In the genomic region with DNA sequence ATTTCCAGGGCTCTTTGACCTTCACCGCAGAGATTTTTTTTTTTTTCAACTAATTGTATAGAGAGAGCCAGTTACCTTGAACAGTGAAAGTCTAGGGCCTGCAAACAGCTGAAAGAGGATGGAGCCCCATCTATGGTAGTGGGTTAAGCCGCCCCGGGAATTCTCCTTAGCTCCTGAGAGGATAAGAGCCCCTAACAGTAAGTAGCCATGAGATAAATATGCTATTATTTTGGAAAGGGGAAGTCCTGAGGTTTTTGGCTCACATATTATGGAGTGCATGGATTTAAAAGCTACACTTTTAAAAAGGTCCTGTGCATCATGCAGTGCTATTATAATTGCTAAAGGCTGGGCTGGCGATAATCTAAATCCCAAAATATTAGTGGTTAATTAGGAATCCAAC, we compare ENCODE assay signal across 19 cellular contexts.
"Had no signal": no experiment of that assay in that cellular context is flagged by ENCODE, and none has a peak within 500 bp of the region (broad histone marks: within the 10 kb centered on the region; RNA-seq: fewer than 3 reads in every experiment).

No MANE protein-coding gene starts in this region.

- H3K4me3 ChIP-seq: SJSA1, SK-N-MC had no signal

- ATAC-seq: HepG2 had no signal

- H3K9me3 ChIP-seq: SJSA1 had no signal

- H3K27me3 ChIP-seq: SJSA1 had no signal

- H3K27ac ChIP-seq: KMS-11, SJSA1, SK-N-MC had no signal

- DNase-seq: IMR-90, Kasumi-1, MM.1S, NCI-H1092 treated with DMSO at 0.1 percent for 48 hours, NCI-H1436, NCI-H187 treated with DMSO at 0.1 percent for 48 hours, NCI-H2029 treated with DMSO at 0.1 percent for 48 hours, NCI-H2171 treated with DMSO at 0.1 percent for 48 hours, NCI-H345, NCI-H446 treated with DMSO at 0.1 percent for 48 hours, NCI-H510A treated with DMSO at 0.1 percent for 48 hours, NCI-H526, Right ventricle myocardium superior, RPMI8226, SIG-M5 had no signal

- H3K9ac ChIP-seq: KMS-11 had no signal

- H3K4me1 ChIP-seq: SJSA1 had no signal

- H3K4me2 ChIP-seq: KMS-11 had no signal
